ENCODE assay signal across 8 cellular contexts in the genomic region with DNA sequence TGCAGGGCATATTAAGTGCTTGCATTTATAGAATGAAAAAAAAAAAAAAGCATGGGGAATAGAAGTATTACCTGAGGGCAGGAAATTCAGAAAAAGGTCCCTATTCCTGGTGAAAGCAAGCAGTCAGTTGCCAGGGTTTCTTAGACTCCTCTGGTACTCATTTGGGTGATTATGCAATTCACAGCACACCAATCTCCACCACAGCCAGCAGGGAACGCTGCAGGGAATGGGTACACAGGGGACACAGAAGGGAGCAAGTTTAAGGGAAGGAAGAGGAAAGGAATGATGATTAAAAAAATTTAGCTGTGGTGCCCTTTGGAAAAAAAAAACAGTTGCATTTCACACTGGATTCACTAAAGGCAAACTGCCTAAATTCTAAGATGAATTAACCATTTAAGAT. TPM values are rescaled to one million over a fixed set of nuclear protein-coding genes. Genes with fewer than 3 reads are reported as not detected.
DNase-seq lines count a peak whose midpoint lies in the region; ATAC-seq and TF ChIP-seq lines count a peak whose summit lies in the region.

No MANE protein-coding gene starts in this region.

- H3K27me3 ChIP-seq in fibroblast of lung (ENCODE audit: control insufficient read depth, insufficient read depth, low read length) (no peaks in the 10 kb centered on the region), trophoblast cell (ENCODE audit: insufficient read depth, low read length) (no peaks in the 10 kb centered on the region)

- H3K79me1 ChIP-seq in trophoblast cell (ENCODE audit: low read length): no peaks in the 10 kb centered on the region

- no peak overlapping the region for H2BK5ac ChIP-seq in trophoblast cell (ENCODE audit: low read depth, low read length, poor library complexity)

- H4K12ac ChIP-seq in trophoblast cell (ENCODE audit: low read depth, low read length): no peak overlapping the region

- CTCF ChIA-PET in RWPE1 (lab: Yijun Ruan, JAX): interaction anchor here (0.9 kb wide), 1 partner anchor 9 kb away, joined by 4 read pairs; no protein-coding TSS in a partner anchor

- H3K4me1 ChIP-seq in fibroblast of lung (ENCODE audit: control insufficient read depth, extremely low read depth, insufficient read depth, low read length) (peaks cover 2% of the 10 kb centered on the region), trophoblast cell (ENCODE audit: control insufficient read depth in 1 of 2, insufficient read depth in 2 of 2, low read length in 2 of 2) (peaks cover 0 to 4% of the 10 kb centered on the region in 2 experiments)

- no peaks in the 10 kb centered on the region for H4K20me1 ChIP-seq in fibroblast of lung (ENCODE audit: control insufficient read depth, extremely low read depth, insufficient read depth, low read length)

- H3K36me3 ChIP-seq in fibroblast of lung (ENCODE audit: control insufficient read depth, insufficient read depth, low read length) (no peaks in the 10 kb centered on the region), trophoblast cell (ENCODE audit: control insufficient read depth in 1 of 2, insufficient read depth in 2 of 2, low read length in 2 of 2) (peaks cover 0 to 2% of the 10 kb centered on the region in 2 experiments)

- intact Hi-C loops in Right ventricle myocardium superior (cut with DNase I): no loop called here
- intact Hi-C loops in cardiac septum (cut with DNase I): no loop called here

- no peak overlapping the region for H2BK12ac ChIP-seq in trophoblast cell (ENCODE audit: low read length)

- no peak overlapping the region for H3K4me3 ChIP-seq in fibroblast of lung (replicated peaks in 1 of 4; ENCODE audit: control extremely low read depth in 1 of 4, insufficient read depth in 1 of 4, low read depth in 3 of 4, low read length in 4 of 4)
- H3K4me3 ChIP-seq in trophoblast cell (ENCODE audit: low read depth, low read length): no peak overlapping the region

- no peak overlapping the region for H4K91ac ChIP-seq in trophoblast cell (ENCODE audit: low read depth, low read length)

- no peaks in the 10 kb centered on the region for H3K9me3 ChIP-seq in fibroblast of lung (ENCODE audit: control insufficient read depth, insufficient read depth, low read depth, low read length)
- H3K9me3 ChIP-seq in trophoblast cell (ENCODE audit: insufficient read depth, low read depth, low read length): no peaks in the 10 kb centered on the region

- no peak overlapping the region for H2AFZ ChIP-seq in fibroblast of lung (ENCODE audit: low read length)
- H2AFZ ChIP-seq in trophoblast cell (ENCODE audit: insufficient read depth, low read length, poor library complexity): no peak overlapping the region

- no peak overlapping the region for H3K4ac ChIP-seq in trophoblast cell (ENCODE audit: low read depth, low read length)

- H3K23ac ChIP-seq in trophoblast cell (ENCODE audit: low read length): no peak overlapping the region

- H3K27ac ChIP-seq in RWPE1 (no peak overlapping the region), fibroblast of lung (ENCODE audit: insufficient read depth, low read length) (peak overlapping the region; percentile 49), trophoblast cell (ENCODE audit: low read depth, low read length) (no peak overlapping the region)

- WGBS in trophoblast cell (ENCODE audit: extremely low coverage, insufficient coverage, insufficient read length): no CpG with 5 or more reads among the region's 1 CpG

- TF ChIP-seq CTCF in RWPE1 (conservative IDR thresholded peaks at IDR 0.05; ENCODE audit: low read depth) (peak; percentile 52), fibroblast of lung (conservative IDR thresholded peaks at IDR 0.05 in 1 of 2, IDR thresholded peaks at IDR 0.05 in 1 of 2; ENCODE audit: low read depth in 1 of 2, low read length in 2 of 2) (peak; percentile 45 to 59)

- H4K8ac ChIP-seq in trophoblast cell (ENCODE audit: low read depth, low read length): no peak overlapping the region

- POLR2A ChIA-PET in RWPE1 (lab: Yijun Ruan, JAX; ENCODE audit: low non-redundant PET): no interaction called here

- no peak overlapping the region for H3K9ac ChIP-seq in fibroblast of lung (ENCODE audit: insufficient read depth, low read length)
- no peak overlapping the region for H3K9ac ChIP-seq in trophoblast cell (ENCODE audit: low read length)

- DNase-seq in Right ventricle myocardium superior (peak; percentile 51), cardiac septum (ENCODE audit: low spot score) (no peak), RWPE1 (ENCODE audit: low spot score) (peak; percentile 17), fibroblast of lung (ENCODE audit: low read depth in 2 of 2) (peak; percentile 50 to 59), trophoblast cell (peak; percentile 69 to 79)

- H3K79me2 ChIP-seq in fibroblast of lung (ENCODE audit: control insufficient read depth, insufficient read depth, low read length) (peaks cover 61% of the 10 kb centered on the region), trophoblast cell (ENCODE audit: control insufficient read depth, insufficient read depth, low read length, poor library complexity) (no peaks in the 10 kb centered on the region)

- no peak overlapping the region for H3K14ac ChIP-seq in trophoblast cell (ENCODE audit: low read length)

- H2BK120ac ChIP-seq in trophoblast cell (ENCODE audit: insufficient read depth, low read length, poor library complexity): no peak overlapping the region

- H3K18ac ChIP-seq in trophoblast cell (ENCODE audit: low read length): peak overlapping the region; percentile 71

- ATAC-seq in Right ventricle myocardium superior (ENCODE audit: poor library complexity) (peak; percentile 88), GM21515 (IDR thresholded peaks at IDR 0.05; ENCODE audit: unreplicated experiment) (no peak), GM18517 (IDR thresholded peaks at IDR 0.05; ENCODE audit: unreplicated experiment) (no peak), HG03175 (IDR thresholded peaks at IDR 0.05; ENCODE audit: unreplicated experiment) (no peak)

- H2AK5ac ChIP-seq in trophoblast cell (ENCODE audit: low read length): no peak overlapping the region

- peak overlapping the region; percentile 42 for H3K4me2 ChIP-seq in fibroblast of lung (ENCODE audit: extremely low read depth, insufficient read depth, low read length)
- no peak overlapping the region for H3K4me2 ChIP-seq in trophoblast cell (ENCODE audit: low read length)

RNA-seq across cellular contexts. Expression of gene BLTP3B, which starts 14.2 kb away (rescaled TPM):
- total RNA-seq in Right ventricle myocardium superior: 9.3 TPM
- total RNA-seq in cardiac septum: 20.2 TPM
- total RNA-seq in fibroblast of lung: 38.3 and 44.4 TPM in 2 replicates
- polyA plus RNA-seq in fibroblast of lung: 30.0 and 37.2 TPM in 2 replicates
- polyA plus RNA-seq in fibroblast of lung (2012): 13.5 and 14.7 TPM in 2 replicates
- 1.9 and 2.8 TPM in 2 replicates for polyA minus RNA-seq in fibroblast of lung (ENCODE audit: low replicate concordance)
- 7.3 TPM in 2 replicates for polyA plus RNA-seq in trophoblast cell (2013)
